In genomic region chr13:94328336-94329041, GRCh38 we compare ENCODE assay signal across 22 cellular contexts.
DNase-seq lines count a peak whose midpoint lies in the region; ATAC-seq, FAIRE-seq and TF ChIP-seq lines count a peak whose summit lies in the region.
"Had no signal": no experiment of that assay in that cellular context is flagged by ENCODE, and none has a peak within 500 bp of the region (broad histone marks: within the 10 kb centered on the region; RNA-seq: fewer than 3 reads in every experiment).

No MANE protein-coding gene starts in this region.

- H3K9me3 ChIP-seq in esophagus muscularis mucosa: no peaks in the 10 kb centered on the region
- H3K9me3 ChIP-seq: body of pancreas, Caco-2, spleen had no signal

- no peak overlapping the region for H3K4me3 ChIP-seq in esophagus muscularis mucosa
- H3K4me3 ChIP-seq: body of pancreas had no signal

- peaks cover 74% of the 10 kb centered on the region for H3K4me1 Mint-ChIP-seq in activated CD4-positive, alpha-beta T cell treated with anti-CD3 and anti-CD28 coated beads, Interleukin-2, amount 10 ng/mL, durations not matched to agents 7 days and 5 days

- H3K27ac Mint-ChIP-seq in activated CD4-positive, alpha-beta T cell treated with anti-CD3 and anti-CD28 coated beads, Interleukin-2, amount 10 ng/mL, durations not matched to agents 7 days and 5 days: peak overlapping the region; percentile 84

- no peak for TF ChIP-seq EP300 in esophagus muscularis mucosa (IDR thresholded peaks at IDR 0.05)

- no peak overlapping the region for H3K4me3 Mint-ChIP-seq in activated CD4-positive, alpha-beta T cell treated with anti-CD3 and anti-CD28 coated beads, Interleukin-2, amount 10 ng/mL, durations not matched to agents 7 days and 5 days
- H3K4me3 Mint-ChIP-seq: activated naive CD4-positive, alpha-beta T cell treated with anti-CD3 and anti-CD28 coated beads for 36 hours; stimulated activated naive B cell treated with anti-CD40 and anti-IgM and Interleukin-4, amounts not matched to agents 10 μg/mL and 1 μg/mL and 100 μg/mL, for 72 hours had no signal

- FAIRE-seq in GM12891 (lab: Jason Lieb, UNC): peak; percentile 61
- FAIRE-seq: keratinocyte, RCC 7860 had no signal

- POLR2A ChIA-PET in activated CD4-positive, alpha-beta T cell treated with anti-CD3 and anti-CD28 coated beads, Interleukin-2, amount 10 ng/mL, durations not matched to agents 7 days and 5 days (lab: Charles Lee): interaction anchor here (0.6 kb wide), 1 partner anchor 10 kb away, joined by 3 read pairs; no protein-coding TSS in a partner anchor

- peaks cover 27% of the 10 kb centered on the region for H3K36me3 Mint-ChIP-seq in activated CD4-positive, alpha-beta T cell treated with anti-CD3 and anti-CD28 coated beads, Interleukin-2, amount 10 ng/mL, durations not matched to agents 7 days and 5 days (ENCODE audit: low read depth)

- no peak for TF ChIP-seq POLR2A in GM12891 (IDR thresholded peaks at IDR 0.05; ENCODE audit: low read depth, low read length)
- TF ChIP-seq POLR2A in esophagus muscularis mucosa (IDR thresholded peaks at IDR 0.05; ENCODE audit: low read depth): no peak

- TF ChIP-seq CTCF in esophagus muscularis mucosa (IDR thresholded peaks at IDR 0.05): no peak

- no peaks in the 10 kb centered on the region for H3K27me3 ChIP-seq in esophagus muscularis mucosa
- H3K27me3 ChIP-seq: body of pancreas, spleen had no signal

- peaks cover 7 to 38% (median 30%) of the 10 kb centered on the region in 4 donors for H3K4me1 ChIP-seq in esophagus muscularis mucosa
- H3K4me1 ChIP-seq: Caco-2, parathyroid adenoma had no signal

- intact Hi-C loops in esophagus muscularis mucosa (cut with DNase I): no loop called here

- WGBS in esophagus muscularis mucosa: 88% methylated on average over 13 of the region's 13 CpGs

- H3K9me3 Mint-ChIP-seq in activated CD4-positive, alpha-beta T cell treated with anti-CD3 and anti-CD28 coated beads, Interleukin-2, amount 10 ng/mL, durations not matched to agents 7 days and 5 days: peaks cover 20% of the 10 kb centered on the region
- H3K9me3 Mint-ChIP-seq: activated naive CD4-positive, alpha-beta T cell treated with anti-CD3 and anti-CD28 coated beads for 36 hours had no signal

- no peaks in the 10 kb centered on the region for H3K36me3 ChIP-seq in esophagus muscularis mucosa
- H3K36me3 ChIP-seq: spleen, WERI-Rb-1 had no signal

- H3K27ac ChIP-seq in esophagus muscularis mucosa (replicated peaks in 1 of 4): peak overlapping the region in 3 of 4 donors; percentile 26 to 70 (median 34)
- H3K27ac ChIP-seq: body of pancreas, parathyroid adenoma, WERI-Rb-1 had no signal

- H3K27me3 Mint-ChIP-seq in activated CD4-positive, alpha-beta T cell treated with anti-CD3 and anti-CD28 coated beads, Interleukin-2, amount 10 ng/mL, durations not matched to agents 7 days and 5 days: peaks cover 18% of the 10 kb centered on the region
- H3K27me3 Mint-ChIP-seq: stimulated activated naive B cell treated with anti-CD40 and anti-IgM and Interleukin-4, amounts not matched to agents 10 μg/mL and 1 μg/mL and 100 μg/mL, for 72 hours had no signal

- CTCF ChIA-PET in activated CD4-positive, alpha-beta T cell treated with anti-CD3 and anti-CD28 coated beads, Interleukin-2, amount 10 ng/mL, durations not matched to agents 7 days and 5 days (lab: Charles Lee): interaction anchor here (0.8 to 1.1 kb wide), 2 partner anchors 10 to 14 kb away, joined by 3 read pairs; no protein-coding TSS in a partner anchor

- no peak for DNase-seq in activated CD4-positive, alpha-beta T cell treated with anti-CD3 and anti-CD28 coated beads, Interleukin-2, amount 10 ng/mL, durations not matched to agents 7 days and 5 days
- no peak for DNase-seq in activated CD4-positive, alpha-beta T cell treated with anti-CD3 and anti-CD28 coated beads, Interleukin-2, amount 50 U/mL, for 1 hour
- no peak for DNase-seq in GM12891 (ENCODE audit: insufficient read length, low spot score)
- DNase-seq in esophagus muscularis mucosa (ENCODE audit: extremely low spot score): peak; percentile 64
- peak; percentile 25 for DNase-seq in retina
- no peak for DNase-seq in germinal center (ENCODE audit: low spot score)
- DNase-seq in central memory CD4-positive, alpha-beta T cell: no peak
- DNase-seq: activated naive CD4-positive, alpha-beta T cell treated with anti-CD3 and anti-CD28 coated beads for 36 hours; body of pancreas; Caco-2; dermis blood vessel endothelial cell; head of caudate nucleus; Karpas-422; NCI-H1105 treated with DMSO at 0.1 percent for 48 hours; spleen; stimulated activated naive B cell treated with anti-CD40 and anti-IgM and Interleukin-4, amounts not matched to agents 10 μg/mL and 1 μg/mL and 100 μg/mL, for 72 hours; WERI-Rb-1 had no signal

- ATAC-seq in SK-N-SH treated with all-trans-retinoic acid at 6 μM for 48 hours: no peak
- ATAC-seq: body of pancreas, esophagus mucosa had no signal

TF ChIP-seq in GM12891, 5 proteins besides CTCF, POLR2A, EP300 and RAD21:
- TF ChIP-seq PAX5 (IDR thresholded peaks at IDR 0.05; ENCODE audit: insufficient read depth, low read length, severe bottlenecking) (no peak), POLR2AphosphoS5 (IDR thresholded peaks at IDR 0.05; ENCODE audit: low read depth, low read length) (no peak), SPI1 (IDR thresholded peaks at IDR 0.05; ENCODE audit: low read depth, low read length) (no peak), TAF1 (IDR thresholded peaks at IDR 0.05; ENCODE audit: low read depth, low read length) (no peak), POU2F2 (IDR thresholded peaks at IDR 0.05; ENCODE audit: low read depth, low read length) (no peak)

TF ChIP-seq in SK-N-SH treated with all-trans-retinoic acid at 6 μM for 48 hours, 23 proteins besides CTCF, POLR2A, EP300 and RAD21:
- TF ChIP-seq ZFP30 (CRISPR knock-in tag; IDR thresholded peaks at IDR 0.05): no peak
- TF ChIP-seq ISL1 (CRISPR knock-in tag; IDR thresholded peaks at IDR 0.05): no peak
- TF ChIP-seq ZNF565 (CRISPR knock-in tag; conservative IDR thresholded peaks at IDR 0.05; ENCODE audit: low read depth): no peak
- no peak for TF ChIP-seq SNAI2 (CRISPR knock-in tag; IDR thresholded peaks at IDR 0.05)
- TF ChIP-seq TCF4 (CRISPR knock-in tag; IDR thresholded peaks at IDR 0.05; ENCODE audit: borderline replicate concordance): no peak
- TF ChIP-seq CSRNP3 (CRISPR knock-in tag; IDR thresholded peaks at IDR 0.05): no peak
- no peak for TF ChIP-seq OSR1 (CRISPR knock-in tag; IDR thresholded peaks at IDR 0.05)
- TF ChIP-seq TOX (CRISPR knock-in tag; IDR thresholded peaks at IDR 0.05; ENCODE audit: borderline replicate concordance): no peak
- TF ChIP-seq POU6F1 (CRISPR knock-in tag; IDR thresholded peaks at IDR 0.05; ENCODE audit: borderline replicate concordance, low read depth): no peak
- no peak for TF ChIP-seq PPARA (CRISPR knock-in tag; IDR thresholded peaks at IDR 0.05; ENCODE audit: borderline replicate concordance)
- TF ChIP-seq ESRRG (CRISPR knock-in tag; IDR thresholded peaks at IDR 0.05): no peak
- no peak for TF ChIP-seq CREB5 (CRISPR knock-in tag; IDR thresholded peaks at IDR 0.05; ENCODE audit: low read depth)
- TF ChIP-seq ZNF8 (CRISPR knock-in tag; IDR thresholded peaks at IDR 0.05): no peak
- TF ChIP-seq BACH2 (CRISPR knock-in tag; IDR thresholded peaks at IDR 0.05; ENCODE audit: borderline replicate concordance): no peak

Comparison
In these comparisons a context has a peak if more than half of its experiments do, and no peak if none do; other contexts are left out.
1. DNase-seq: peak in esophagus muscularis mucosa (single experiment) and retina (single experiment); none in activated CD4-positive, alpha-beta T cell treated with anti-CD3 and anti-CD28 coated beads, Interleukin-2, amount 10 ng/mL, durations not matched to agents 7 days and 5 days (single experiment), activated CD4-positive, alpha-beta T cell treated with anti-CD3 and anti-CD28 coated beads, Interleukin-2, amount 50 U/mL, for 1 hour (single experiment), GM12891 (single experiment), germinal center (single experiment) and central memory CD4-positive, alpha-beta T cell (single experiment).